In the genomic region with DNA sequence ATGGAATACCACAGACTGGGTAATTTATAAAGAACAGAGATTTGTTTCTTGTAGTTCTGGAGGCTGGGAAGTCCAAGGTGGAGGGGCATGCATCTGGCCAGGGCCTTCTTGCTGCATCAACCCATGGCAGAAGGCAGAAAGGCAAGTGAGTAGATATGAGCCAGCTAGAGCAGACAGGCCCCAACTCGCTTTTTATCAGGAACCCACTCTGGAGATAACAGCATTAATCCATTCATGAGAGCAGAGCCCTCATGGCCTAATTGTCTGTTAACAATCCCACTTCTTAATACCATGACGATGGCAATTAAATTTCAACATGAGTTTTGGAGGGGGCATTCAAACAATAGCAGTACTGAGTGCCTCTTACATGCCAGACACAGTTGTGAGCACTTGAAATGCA, we compare ENCODE assay signal across 1 cellular context.
TF ChIP-seq lines count a peak whose summit lies in the region.

No MANE protein-coding gene starts in this region.

TF ChIP-seq in GM23338, 12 proteins besides CTCF, POLR2A, EP300 and RAD21 (continued from another document):
- TF ChIP-seq, protein P1, sequence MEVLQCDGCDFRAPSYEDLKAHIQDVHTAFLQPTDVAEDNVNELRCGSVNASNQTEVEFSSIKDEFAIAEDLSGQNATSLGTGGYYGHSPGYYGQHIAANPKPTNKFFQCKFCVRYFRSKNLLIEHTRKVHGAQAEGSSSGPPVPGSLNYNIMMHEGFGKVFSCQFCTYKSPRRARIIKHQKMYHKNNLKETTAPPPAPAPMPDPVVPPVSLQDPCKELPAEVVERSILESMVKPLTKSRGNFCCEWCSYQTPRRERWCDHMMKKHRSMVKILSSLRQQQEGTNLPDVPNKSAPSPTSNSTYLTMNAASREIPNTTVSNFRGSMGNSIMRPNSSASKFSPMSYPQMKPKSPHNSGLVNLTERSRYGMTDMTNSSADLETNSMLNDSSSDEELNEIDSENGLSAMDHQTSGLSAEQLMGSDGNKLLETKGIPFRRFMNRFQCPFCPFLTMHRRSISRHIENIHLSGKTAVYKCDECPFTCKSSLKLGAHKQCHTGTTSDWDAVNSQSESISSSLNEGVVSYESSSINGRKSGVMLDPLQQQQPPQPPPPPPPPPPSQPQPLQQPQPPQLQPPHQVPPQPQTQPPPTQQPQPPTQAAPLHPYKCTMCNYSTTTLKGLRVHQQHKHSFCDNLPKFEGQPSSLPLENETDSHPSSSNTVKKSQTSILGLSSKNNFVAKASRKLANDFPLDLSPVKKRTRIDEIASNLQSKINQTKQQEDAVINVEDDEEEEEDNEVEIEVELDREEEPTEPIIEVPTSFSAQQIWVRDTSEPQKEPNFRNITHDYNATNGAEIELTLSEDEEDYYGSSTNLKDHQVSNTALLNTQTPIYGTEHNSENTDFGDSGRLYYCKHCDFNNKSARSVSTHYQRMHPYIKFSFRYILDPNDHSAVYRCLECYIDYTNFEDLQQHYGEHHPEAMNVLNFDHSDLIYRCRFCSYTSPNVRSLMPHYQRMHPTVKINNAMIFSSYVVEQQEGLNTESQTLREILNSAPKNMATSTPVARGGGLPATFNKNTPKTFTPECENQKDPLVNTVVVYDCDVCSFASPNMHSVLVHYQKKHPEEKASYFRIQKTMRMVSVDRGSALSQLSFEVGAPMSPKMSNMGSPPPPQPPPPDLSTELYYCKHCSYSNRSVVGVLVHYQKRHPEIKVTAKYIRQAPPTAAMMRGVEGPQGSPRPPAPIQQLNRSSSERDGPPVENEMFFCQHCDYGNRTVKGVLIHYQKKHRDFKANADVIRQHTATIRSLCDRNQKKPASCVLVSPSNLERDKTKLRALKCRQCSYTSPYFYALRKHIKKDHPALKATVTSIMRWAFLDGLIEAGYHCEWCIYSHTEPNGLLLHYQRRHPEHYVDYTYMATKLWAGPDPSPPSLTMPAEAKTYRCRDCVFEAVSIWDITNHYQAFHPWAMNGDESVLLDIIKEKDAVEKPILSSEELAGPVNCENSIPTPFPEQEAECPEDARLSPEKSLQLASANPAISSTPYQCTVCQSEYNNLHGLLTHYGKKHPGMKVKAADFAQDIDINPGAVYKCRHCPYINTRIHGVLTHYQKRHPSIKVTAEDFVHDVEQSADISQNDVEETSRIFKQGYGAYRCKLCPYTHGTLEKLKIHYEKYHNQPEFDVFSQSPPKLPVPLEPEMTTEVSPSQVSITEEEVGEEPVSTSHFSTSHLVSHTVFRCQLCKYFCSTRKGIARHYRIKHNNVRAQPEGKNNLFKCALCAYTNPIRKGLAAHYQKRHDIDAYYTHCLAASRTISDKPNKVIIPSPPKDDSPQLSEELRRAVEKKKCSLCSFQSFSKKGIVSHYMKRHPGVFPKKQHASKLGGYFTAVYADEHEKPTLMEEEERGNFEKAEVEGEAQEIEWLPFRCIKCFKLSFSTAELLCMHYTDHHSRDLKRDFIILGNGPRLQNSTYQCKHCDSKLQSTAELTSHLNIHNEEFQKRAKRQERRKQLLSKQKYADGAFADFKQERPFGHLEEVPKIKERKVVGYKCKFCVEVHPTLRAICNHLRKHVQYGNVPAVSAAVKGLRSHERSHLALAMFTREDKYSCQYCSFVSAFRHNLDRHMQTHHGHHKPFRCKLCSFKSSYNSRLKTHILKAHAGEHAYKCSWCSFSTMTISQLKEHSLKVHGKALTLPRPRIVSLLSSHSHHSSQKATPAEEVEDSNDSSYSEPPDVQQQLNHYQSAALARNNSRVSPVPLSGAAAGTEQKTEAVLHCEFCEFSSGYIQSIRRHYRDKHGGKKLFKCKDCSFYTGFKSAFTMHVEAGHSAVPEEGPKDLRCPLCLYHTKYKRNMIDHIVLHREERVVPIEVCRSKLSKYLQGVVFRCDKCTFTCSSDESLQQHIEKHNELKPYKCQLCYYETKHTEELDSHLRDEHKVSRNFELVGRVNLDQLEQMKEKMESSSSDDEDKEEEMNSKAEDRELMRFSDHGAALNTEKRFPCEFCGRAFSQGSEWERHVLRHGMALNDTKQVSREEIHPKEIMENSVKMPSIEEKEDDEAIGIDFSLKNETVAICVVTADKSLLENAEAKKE (CRISPR knock-in tag; IDR thresholded peaks at IDR 0.05): no peak
- TF ChIP-seq STAT1 (IDR thresholded peaks at IDR 0.05; ENCODE audit: unreplicated experiment) (no peak), ZNF114 (CRISPR knock-in tag; IDR thresholded peaks at IDR 0.05) (no peak), POLR2AphosphoS5 (IDR thresholded peaks at IDR 0.05; ENCODE audit: low read depth) (no peak)
- TF ChIP-seq, protein P2, sequence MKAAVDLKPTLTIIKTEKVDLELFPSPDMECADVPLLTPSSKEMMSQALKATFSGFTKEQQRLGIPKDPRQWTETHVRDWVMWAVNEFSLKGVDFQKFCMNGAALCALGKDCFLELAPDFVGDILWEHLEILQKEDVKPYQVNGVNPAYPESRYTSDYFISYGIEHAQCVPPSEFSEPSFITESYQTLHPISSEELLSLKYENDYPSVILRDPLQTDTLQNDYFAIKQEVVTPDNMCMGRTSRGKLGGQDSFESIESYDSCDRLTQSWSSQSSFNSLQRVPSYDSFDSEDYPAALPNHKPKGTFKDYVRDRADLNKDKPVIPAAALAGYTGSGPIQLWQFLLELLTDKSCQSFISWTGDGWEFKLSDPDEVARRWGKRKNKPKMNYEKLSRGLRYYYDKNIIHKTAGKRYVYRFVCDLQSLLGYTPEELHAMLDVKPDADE (IDR thresholded peaks at IDR 0.05): no peak
